ENCODE assay signal across 11 cellular contexts in genomic region chr9:121559183-121559582, GRCh38. TPM values are rescaled to one million over a fixed set of nuclear protein-coding genes. Genes with fewer than 3 reads are reported as not detected.
A peak's percentile ranks its signal among the peaks of the same experiment; 100 is the strongest.
DNase-seq lines count a peak whose midpoint lies in the region; ATAC-seq and TF ChIP-seq lines count a peak whose summit lies in the region.
"Had no signal": no experiment of that assay in that cellular context is flagged by ENCODE, and none has a peak within 500 bp of the region (broad histone marks: within the 10 kb centered on the region; RNA-seq: fewer than 3 reads in every experiment).

No MANE protein-coding gene starts in this region.

- H3K9me3 ChIP-seq in OCI-LY1 (ENCODE audit: low read length) (no peaks in the 10 kb centered on the region), uterus (no peaks in the 10 kb centered on the region)
- H3K9me3 ChIP-seq: transverse colon had no signal

- H3K27ac Mint-ChIP-seq in GM23338, result no peak overlapping the region

- H3K27me3 Mint-ChIP-seq in GM23338 (ENCODE audit: insufficient read depth, low read depth, poor library complexity), result peaks cover 9% of the 10 kb centered on the region

- H4K20me1 ChIP-seq in OCI-LY1 (ENCODE audit: insufficient read depth, low read length) (no peaks in the 10 kb centered on the region), GM23338 (replicated peaks; ENCODE audit: insufficient read depth) (no peaks in the 10 kb centered on the region)

- peaks cover 4% of the 10 kb centered on the region; the same call in 1 of the 2 replicates for H3K27me3 ChIP-seq in OCI-LY1 (ENCODE audit: insufficient read depth, low read length)
- no peaks in the 10 kb centered on the region for H3K27me3 ChIP-seq in uterus
- no peaks in the 10 kb centered on the region for H3K27me3 ChIP-seq in GM23338 (ENCODE audit: insufficient read depth)
- H3K27me3 ChIP-seq: transverse colon had no signal

- H3K4me2 ChIP-seq in OCI-LY1 (ENCODE audit: low read length), result no peak overlapping the region
- no peak overlapping the region for H3K4me2 ChIP-seq in GM23338

- H3K9me2 ChIP-seq in OCI-LY1 (ENCODE audit: low read depth, low read length) (no peaks in the 10 kb centered on the region), GM23338 (ENCODE audit: insufficient read depth) (no peaks in the 10 kb centered on the region)

- no peaks in the 10 kb centered on the region for H3K79me2 ChIP-seq in OCI-LY1 (ENCODE audit: insufficient read depth, low read length)
- H3K79me2 ChIP-seq in GM23338 (replicated peaks; ENCODE audit: insufficient read depth), result no peaks in the 10 kb centered on the region

- H3K36me3 Mint-ChIP-seq in GM23338 (ENCODE audit: low read depth), result no peaks in the 10 kb centered on the region

- TF ChIP-seq POLR2A in uterus (IDR thresholded peaks at IDR 0.05), result no peak

- H2AFZ ChIP-seq in OCI-LY1 (ENCODE audit: low read length) (no peak overlapping the region), GM23338 (no peak overlapping the region)

- DNase-seq in A172 (ENCODE audit: low spot score) (peak; percentile 47), epithelial cell of esophagus (ENCODE audit: low read depth) (peak; percentile 79), uterus (no peak), left lobe of liver (ENCODE audit: low spot score) (no peak), GM23338 (ENCODE audit: low spot score) (no peak), NCI-H2029 (lab: John Stamatoyannopoulos, UW) (no peak)
- DNase-seq: NCI-H510A treated with DMSO at 0.1 percent for 48 hours, transverse colon had no signal

- no peak overlapping the region for H3K4me3 Mint-ChIP-seq in GM23338

- H3K4me1 Mint-ChIP-seq in GM23338, result peaks cover 30% of the 10 kb centered on the region

- no peak for TF ChIP-seq CTCF in OCI-LY1 (IDR thresholded peaks at IDR 0.05; ENCODE audit: low read length)
- TF ChIP-seq CTCF in epithelial cell of esophagus (IDR thresholded peaks at IDR 0.05; ENCODE audit: insufficient read depth, low read depth, low read length, missing control alignments), result no peak
- TF ChIP-seq CTCF in uterus (IDR thresholded peaks at IDR 0.05), result no peak
- no peak for TF ChIP-seq CTCF in GM23338 (conservative IDR thresholded peaks at IDR 0.05; ENCODE audit: low read depth in 2 of 2)

- no peak overlapping the region for H3K9ac ChIP-seq in OCI-LY1 (ENCODE audit: low read length)

- peak; percentile 46 for ATAC-seq in GM18858 (IDR thresholded peaks at IDR 0.05; ENCODE audit: unreplicated experiment)
- ATAC-seq in left lobe of liver, result no peak
- no peak for ATAC-seq in GM23338

- peaks cover 24% of the 10 kb centered on the region for H3K4me1 ChIP-seq in OCI-LY1 (ENCODE audit: insufficient read depth, low read length, severe bottlenecking)
- peaks cover 0 to 4% of the 10 kb centered on the region in 2 donors for H3K4me1 ChIP-seq in uterus
- peaks cover 23% of the 10 kb centered on the region for H3K4me1 ChIP-seq in GM23338 (ENCODE audit: insufficient read depth)

- intact Hi-C loops in uterus (cut with DNase I; ENCODE audit: low total_unique reads), result loop anchor here (10.0 kb wide), 1 partner anchor 126 kb away; no protein-coding TSS in a partner anchor

- no peaks in the 10 kb centered on the region for H3K36me3 ChIP-seq in OCI-LY1 (ENCODE audit: insufficient read depth, low read length)
- H3K36me3 ChIP-seq in uterus, result no peaks in the 10 kb centered on the region
- H3K36me3 ChIP-seq in GM23338 (ENCODE audit: insufficient read depth), result no peaks in the 10 kb centered on the region
- H3K36me3 ChIP-seq: transverse colon had no signal

- H3F3A ChIP-seq in OCI-LY1 (ENCODE audit: insufficient read depth, low read length), result no peaks in the 10 kb centered on the region
- H3F3A ChIP-seq in GM23338 (replicated peaks; ENCODE audit: low read depth), result no peaks in the 10 kb centered on the region

- H3K27ac ChIP-seq in OCI-LY1 (ENCODE audit: low read depth, low read length, poor library complexity, severe bottlenecking), result peak overlapping the region; percentile 58
- H3K27ac ChIP-seq in uterus, result no peak overlapping the region
- H3K27ac ChIP-seq in GM23338 (ENCODE audit: low read depth), result no peak overlapping the region

- H3K4me3 ChIP-seq in OCI-LY1 (ENCODE audit: low read depth, low read length, poor library complexity, severe bottlenecking) (no peak overlapping the region), epithelial cell of esophagus (ENCODE audit: low read length) (no peak overlapping the region), uterus (no peak overlapping the region), GM23338 (no peak overlapping the region)
- H3K4me3 ChIP-seq: transverse colon had no signal

- H3K9me3 Mint-ChIP-seq in GM23338, result no peaks in the 10 kb centered on the region

TF ChIP-seq in GM23338, 12 proteins besides CTCF, POLR2A, EP300 and RAD21 (continues in another document):
- no peak for TF ChIP-seq REST (IDR thresholded peaks at IDR 0.05; ENCODE audit: unreplicated experiment)
- TF ChIP-seq POLR2AphosphoS5 (IDR thresholded peaks at IDR 0.05; ENCODE audit: low read depth), result no peak
- no peak for TF ChIP-seq EZH2phosphoT487 (IDR thresholded peaks at IDR 0.05; ENCODE audit: unreplicated experiment)
- no peak for TF ChIP-seq STAT1 (IDR thresholded peaks at IDR 0.05; ENCODE audit: unreplicated experiment)
- TF ChIP-seq ETS1 (IDR thresholded peaks at IDR 0.05), result no peak
- no peak for TF ChIP-seq ZNF331 (CRISPR knock-in tag; IDR thresholded peaks at IDR 0.05; ENCODE audit: low read depth)
- no peak for TF ChIP-seq NANOG (IDR thresholded peaks at IDR 0.05; ENCODE audit: borderline replicate concordance)

RNA-seq across cellular contexts. Expression of gene GGTA1, which starts 59.5 kb away (rescaled TPM):
- not detected in 2 replicates for total RNA-seq in A172 (2014; rRNA removed; shearing (Covaris generic))
- total RNA-seq in uterus, result 10 to 100 TPM in 1 of 4 donors, 1 to 10 TPM in 2, under 1 TPM in 1; 0.77 to 16.3 (median 6.0) TPM
- total RNA-seq in left lobe of liver, result 1.2 TPM
- total RNA-seq in GM23338 (2014; rRNA removed; shearing (Covaris generic)), result not detected in 2 replicates
- polyA plus RNA-seq in GM23338 (2016; fragmentation: Nextera tagmentation; extraction: Ambion mirVana), result 0.16 and 0.17 TPM in 2 replicates
- total RNA-seq: SK-MEL-5 had no signal

Comparison
In these comparisons a context has a peak if more than half of its experiments do, and no peak if none do; other contexts are left out.
1. DNase-seq: peak in A172 (single experiment) and epithelial cell of esophagus (single experiment); none in uterus (0 of 2), left lobe of liver (single experiment), GM23338 (single experiment) and NCI-H2029 (single experiment).